In the genomic region with DNA sequence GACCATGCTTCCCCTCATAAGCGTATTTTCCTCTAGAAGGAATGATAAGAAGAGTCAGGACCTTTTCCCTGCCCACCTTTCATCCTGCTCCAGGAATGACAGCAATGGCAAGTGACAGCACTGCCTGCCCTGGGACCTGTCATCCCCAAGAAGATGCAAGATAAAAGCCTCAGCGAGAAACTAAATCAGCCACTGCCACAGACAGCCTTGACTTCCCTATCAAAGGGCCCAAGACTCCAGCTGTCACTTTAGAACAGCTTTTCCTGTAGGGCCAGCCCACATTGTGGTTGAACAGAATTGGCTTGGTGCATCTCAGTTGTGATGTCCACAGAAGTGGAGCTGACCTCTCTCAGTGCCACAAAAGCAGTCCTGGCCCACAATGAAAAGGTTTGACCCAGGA, we compare ENCODE assay signal across 9 cellular contexts. TPM values are rescaled to one million over a fixed set of nuclear protein-coding genes. Genes with fewer than 3 reads are reported as not detected.
DNase-seq lines count a peak whose midpoint lies in the region; ATAC-seq and TF ChIP-seq lines count a peak whose summit lies in the region.
"Had no signal": no experiment of that assay in that cellular context is flagged by ENCODE, and none has a peak within 500 bp of the region (broad histone marks: within the 10 kb centered on the region; RNA-seq: fewer than 3 reads in every experiment).

No MANE protein-coding gene starts in this region.

- no peaks in the 10 kb centered on the region for H3K9me3 ChIP-seq in A673 (ENCODE audit: low read depth, low read length, poor library complexity, severe bottlenecking)

- intact Hi-C loops in A673 (cut with micrococcal nuclease; ENCODE audit: unreplicated experiment), result no loop called here

- no peak overlapping the region for H3K4ac ChIP-seq in mesendoderm (ENCODE audit: low read depth, low read length)

- TF ChIP-seq CTCF in A673 (conservative IDR thresholded peaks at IDR 0.05; ENCODE audit: low read depth, low read length) (no peak), HL-60 (IDR thresholded peaks at IDR 0.05; ENCODE audit: insufficient read depth, low read length) (no peak)

- POLR2A ChIA-PET in A673 (lab: Charles Lee; ENCODE audit: low non-redundant PET), result no interaction called here

- no peak overlapping the region for H2AK5ac ChIP-seq in mesendoderm (ENCODE audit: low read length)

- ATAC-seq in GM19395 (IDR thresholded peaks at IDR 0.05; ENCODE audit: unreplicated experiment), result no peak

- H3K18ac ChIP-seq in mesendoderm (ENCODE audit: low read length), result no peak overlapping the region

- H4K8ac ChIP-seq in mesendoderm (ENCODE audit: low read depth, low read length), result no peak overlapping the region

- H3K36me3 ChIP-seq in A673 (ENCODE audit: insufficient read depth, low read length, poor library complexity, severe bottlenecking) (peaks cover 2% of the 10 kb centered on the region), mesendoderm (ENCODE audit: control insufficient read depth, insufficient read depth, low read length) (no peaks in the 10 kb centered on the region)

- peak overlapping the region; percentile 86 for H3K9ac ChIP-seq in mesendoderm (ENCODE audit: low read length)

- peak overlapping the region; percentile 95 for H3K27ac Mint-ChIP-seq in activated naive CD8-positive, alpha-beta T cell treated with anti-CD3 and anti-CD28 coated beads for 36 hours

- peak overlapping the region; percentile 95 for H3K27ac ChIP-seq in A673 (ENCODE audit: low read depth, low read length, poor library complexity, severe bottlenecking)
- peak overlapping the region; percentile 92 for H3K27ac ChIP-seq in HL-60 (replicated peaks)
- H3K27ac ChIP-seq in mesendoderm (ENCODE audit: low read depth, low read length), result no peak overlapping the region

- DNase-seq in A673 (ENCODE audit: low spot score), result no peak
- DNase-seq in HL-60 (ENCODE audit: low read depth in 1 of 2, low spot score in 1 of 2), result peak; percentile 51 to 72
- no peak for DNase-seq in activated naive CD8-positive, alpha-beta T cell treated with anti-CD3 and anti-CD28 coated beads for 36 hours
- no peak for DNase-seq in mesendoderm
- no peak for DNase-seq in NCI-H1417 treated with DMSO at 0.1 percent for 48 hours (lab: John Stamatoyannopoulos, UW)
- no peak for DNase-seq in AG08395 (ENCODE audit: low spot score)
- no peak for DNase-seq in cortex of kidney (lab: John Stamatoyannopoulos, UW)

- BruUV-seq in A673 (replicated peaks; lab: Mats Ljungman, UMichigan), result no TSS peak

- H3K4me2 ChIP-seq in mesendoderm (ENCODE audit: low read length), result no peak overlapping the region

- H3K4me1 ChIP-seq in A673 (ENCODE audit: insufficient read depth, low read length, poor library complexity, severe bottlenecking) (peaks cover 17% of the 10 kb centered on the region), mesendoderm (ENCODE audit: control insufficient read depth, low read depth, low read length) (peaks cover 4% of the 10 kb centered on the region)

- no peak overlapping the region for H2BK5ac ChIP-seq in mesendoderm (ENCODE audit: low read length)

- H3K27me3 Mint-ChIP-seq in activated naive CD8-positive, alpha-beta T cell treated with anti-CD3 and anti-CD28 coated beads for 36 hours, result no peaks in the 10 kb centered on the region

- no peak overlapping the region for H3K56ac ChIP-seq in mesendoderm (ENCODE audit: low read length)

- no peak overlapping the region for H2BK15ac ChIP-seq in mesendoderm (replicated peaks; ENCODE audit: low read depth)

- no peak overlapping the region for H3K23ac ChIP-seq in mesendoderm (ENCODE audit: low read length)

- H2BK120ac ChIP-seq in mesendoderm (ENCODE audit: low read depth, low read length), result no peak overlapping the region

- peak overlapping the region; percentile 90 for H3K4me3 ChIP-seq in A673 (ENCODE audit: low read depth, low read length, poor library complexity, severe bottlenecking)
- H3K4me3 ChIP-seq in HL-60 (replicated peaks; ENCODE audit: insufficient read depth, low read length), result peak overlapping the region; percentile 86
- no peak overlapping the region for H3K4me3 ChIP-seq in mesendoderm (ENCODE audit: low read length)

- peaks cover 40% of the 10 kb centered on the region for H3K4me1 Mint-ChIP-seq in activated naive CD8-positive, alpha-beta T cell treated with anti-CD3 and anti-CD28 coated beads for 36 hours

- no CpG with 5 or more reads among the region's 2 CpGs for WGBS in mesendoderm (ENCODE audit: extremely low coverage, insufficient coverage, low lambda C conversion rate)

- no peaks in the 10 kb centered on the region for H3K9me3 Mint-ChIP-seq in activated naive CD8-positive, alpha-beta T cell treated with anti-CD3 and anti-CD28 coated beads for 36 hours

- peaks cover 18% of the 10 kb centered on the region for H3K36me3 Mint-ChIP-seq in activated naive CD8-positive, alpha-beta T cell treated with anti-CD3 and anti-CD28 coated beads for 36 hours

- peaks cover 28% of the 10 kb centered on the region for H3K79me2 ChIP-seq in mesendoderm (ENCODE audit: control insufficient read depth, insufficient read depth, low read length)

- no peaks in the 10 kb centered on the region for H3K27me3 ChIP-seq in A673 (replicated peaks; ENCODE audit: insufficient read depth, low read depth, low read length, poor library complexity)
- H3K27me3 ChIP-seq in HL-60 (ENCODE audit: insufficient read depth, poor library complexity, severe bottlenecking), result no peaks in the 10 kb centered on the region
- no peaks in the 10 kb centered on the region for H3K27me3 ChIP-seq in mesendoderm (ENCODE audit: insufficient read depth, low read length, poor library complexity)

- H4K5ac ChIP-seq in mesendoderm (ENCODE audit: low read length), result no peak overlapping the region

- CTCF ChIA-PET in A673 (lab: Charles Lee), result no interaction called here

- peaks cover 25% of the 10 kb centered on the region for H3K79me1 ChIP-seq in mesendoderm (ENCODE audit: low read length)

- H3K4me3 Mint-ChIP-seq in activated naive CD8-positive, alpha-beta T cell treated with anti-CD3 and anti-CD28 coated beads for 36 hours, result peak overlapping the region; percentile 99

RNA-seq across cellular contexts. Expression of a gene that starts 1.1 kb away (rescaled TPM):
- 113 and 126 TPM in 2 replicates for total RNA-seq in A673 (2021)
- 100 to 1,000 TPM; 168 to 169 TPM for total RNA-seq in activated naive CD8-positive, alpha-beta T cell treated with anti-CD3 and anti-CD28 coated beads for 36 hours
- 61.3 TPM for polyA plus RNA-seq in mesendoderm (2013, experiment 1 of 2)
- polyA plus RNA-seq in mesendoderm (2013, experiment 2 of 2), result 61.3 TPM

RNA-seq across cellular contexts. Expression of a gene that starts 30.7 kb away (rescaled TPM):
- not detected in 2 replicates for total RNA-seq in A673 (2021)
- 10 to 100 TPM; 29.6 to 29.8 TPM for total RNA-seq in activated naive CD8-positive, alpha-beta T cell treated with anti-CD3 and anti-CD28 coated beads for 36 hours
- polyA plus RNA-seq in mesendoderm (2013, experiment 1 of 2), result 0.56 TPM
- polyA plus RNA-seq in mesendoderm (2013, experiment 2 of 2), result 0.49 TPM
- total RNA-seq: pulmonary artery endothelial cell had no signal

RNA-seq across cellular contexts. Expression of a gene that starts 36.5 kb away (rescaled TPM):
- 438 and 476 TPM in 2 replicates for total RNA-seq in A673 (2021)
- 100 to 1,000 TPM; 203 to 204 TPM for total RNA-seq in activated naive CD8-positive, alpha-beta T cell treated with anti-CD3 and anti-CD28 coated beads for 36 hours
- 604 TPM for polyA plus RNA-seq in mesendoderm (2013, experiment 1 of 2)
- polyA plus RNA-seq in mesendoderm (2013, experiment 2 of 2), result 628 TPM

Comparison
In these comparisons a context has a peak if more than half of its experiments do, and no peak if none do; other contexts are left out.
1. DNase-seq: peak in HL-60 (2 of 2); none in A673 (single experiment), activated naive CD8-positive, alpha-beta T cell treated with anti-CD3 and anti-CD28 coated beads for 36 hours (single experiment), mesendoderm (single experiment), NCI-H1417 treated with DMSO at 0.1 percent for 48 hours (single experiment), AG08395 (single experiment) and cortex of kidney (single experiment).
2. RNA of a gene that starts 30.7 kb away (total RNA-seq): 29.6 to 29.8 TPM in activated naive CD8-positive, alpha-beta T cell treated with anti-CD3 and anti-CD28 coated beads for 36 hours; not detected in A673; every median in the first group is over 10 times any median in the second.